In genomic region chr1:14602131-14602530, GRCh38 we compare ENCODE assay signal across 2 cellular contexts.
TF ChIP-seq lines count a peak whose summit lies in the region.

No MANE protein-coding gene starts in this region.

TF ChIP-seq in SK-N-SH, 30 proteins besides CTCF, POLR2A, EP300 and RAD21 (continued from another document):
- TF ChIP-seq USF1 (IDR thresholded peaks at IDR 0.05; ENCODE audit: borderline replicate concordance, low read depth) (no peak), MEF2A (IDR thresholded peaks at IDR 0.05; ENCODE audit: borderline replicate concordance, low read depth) (no peak), RCOR1 (IDR thresholded peaks at IDR 0.05; ENCODE audit: low read length) (no peak), USF2 (IDR thresholded peaks at IDR 0.05; ENCODE audit: borderline replicate concordance, low read depth, low read length) (no peak), ELF1 (IDR thresholded peaks at IDR 0.05) (no peak), SIN3A (IDR thresholded peaks at IDR 0.05; ENCODE audit: borderline replicate concordance, low read depth, low read length) (no peak), TEAD4 (IDR thresholded peaks at IDR 0.05; ENCODE audit: borderline replicate concordance, insufficient read depth) (no peak), YY1 (IDR thresholded peaks at IDR 0.05; ENCODE audit: low read depth) (no peak), GATA2 (CRISPR knock-in tag; IDR thresholded peaks at IDR 0.05) (no peak), JUND (IDR thresholded peaks at IDR 0.05) (no peak), CHD2 (IDR thresholded peaks at IDR 0.05; ENCODE audit: low read length, partially characterized antibody) (no peak), PBX3 (IDR thresholded peaks at IDR 0.05) (no peak)

TF ChIP-seq in SK-N-SH treated with all-trans-retinoic acid at 6 μM for 48 hours, 23 proteins besides CTCF, POLR2A, EP300 and RAD21 (continued from another document):
- TF ChIP-seq CSRNP3 (CRISPR knock-in tag; IDR thresholded peaks at IDR 0.05) (no peak), PPARA (CRISPR knock-in tag; IDR thresholded peaks at IDR 0.05; ENCODE audit: borderline replicate concordance) (no peak), TCF4 (CRISPR knock-in tag; IDR thresholded peaks at IDR 0.05; ENCODE audit: borderline replicate concordance) (no peak), ZC3H10 (CRISPR knock-in tag; IDR thresholded peaks at IDR 0.05) (no peak), ZNF70 (CRISPR knock-in tag; IDR thresholded peaks at IDR 0.05) (no peak), OSR1 (CRISPR knock-in tag; IDR thresholded peaks at IDR 0.05) (no peak)
